In genomic region chr14:54818201-54819133, GRCh38 we compare ENCODE assay signal across 1 cellular context.
TF ChIP-seq lines count a peak whose summit lies in the region.

No MANE protein-coding gene starts in this region.

TF ChIP-seq in HEK293, 187 proteins besides CTCF, POLR2A, EP300 and RAD21 (continued from another document):
- peak; percentile 43; the same call in 1 of the 2 replicates for TF ChIP-seq PATZ1 (tag by site-specific recombination; IDR thresholded peaks at IDR 0.05)
